8 cellular contexts compared by ENCODE assay signal in the genomic region with DNA sequence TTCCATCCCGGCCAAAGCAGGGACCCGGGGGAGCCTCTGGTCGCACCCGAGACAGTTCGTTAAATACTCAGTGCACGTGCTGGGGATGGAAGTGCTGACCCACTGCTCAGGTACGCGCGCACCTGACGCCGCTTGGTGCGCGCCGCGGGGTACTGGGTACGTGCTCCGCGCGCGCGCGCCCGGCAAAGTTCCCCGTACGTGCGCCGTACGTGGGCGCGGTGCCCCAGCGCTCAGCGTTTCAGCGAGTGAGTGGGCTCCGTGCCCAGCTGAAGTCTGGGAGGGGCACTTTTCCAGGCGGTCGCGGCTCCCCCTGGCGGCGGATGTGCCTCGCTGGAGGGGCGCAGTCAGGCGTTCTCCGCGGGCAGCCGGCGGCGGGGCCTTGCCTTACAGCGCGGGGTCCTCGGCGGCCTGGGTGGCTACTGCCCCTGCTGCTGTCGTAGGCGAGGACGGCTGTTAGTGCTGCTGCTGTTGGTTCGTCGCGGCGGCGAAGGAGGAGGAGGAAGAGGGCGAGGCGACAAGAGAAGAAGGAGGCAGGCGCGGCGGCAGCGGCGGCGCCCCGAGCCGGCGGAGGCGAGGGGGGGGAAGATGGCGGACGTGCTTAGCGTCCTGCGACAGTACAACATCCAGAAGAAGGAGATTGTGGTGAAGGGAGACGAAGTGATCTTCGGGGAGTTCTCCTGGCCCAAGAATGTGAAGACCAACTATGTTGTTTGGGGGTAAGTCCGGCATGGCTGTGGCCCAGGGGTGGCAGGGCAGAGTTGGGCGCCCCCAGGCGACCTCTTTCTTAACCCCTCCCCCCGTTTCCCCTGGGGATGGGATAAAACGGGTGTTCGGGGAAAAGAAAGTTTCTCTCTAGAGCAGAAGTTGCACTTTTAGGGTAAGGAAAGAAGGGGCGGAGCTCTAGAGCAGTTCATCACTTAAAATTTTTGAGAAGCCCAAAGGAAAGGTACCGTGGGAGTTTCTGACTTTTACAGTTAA. TPM values are rescaled to one million over a fixed set of nuclear protein-coding genes. Genes with fewer than 3 reads are reported as not detected.
A peak's percentile ranks its signal among the peaks of the same experiment; 100 is the strongest.
DNase-seq lines count a peak whose midpoint lies in the region; ATAC-seq, FAIRE-seq and TF ChIP-seq lines count a peak whose summit lies in the region.

Gene CDC73, plus strand, starts transcription at position 416 of the 978 bp plus-strand sequence. Its CDS starts 170 bp downstream, at position 586.

- H3K27me3 ChIP-seq in bronchial epithelial cell (ENCODE audit: control insufficient read depth, insufficient read depth, low read length) = no peaks in the 10 kb centered on the region

- H3K4me3 ChIP-seq in AG09309 (ENCODE audit: control insufficient read depth, low read depth, low read length) = peak within 1 kb of the TSS; percentile 90
- H3K4me3 ChIP-seq in WI38 (ENCODE audit: low read depth, low read length) = peak within 1 kb of the TSS; percentile 91
- H3K4me3 ChIP-seq in bronchial epithelial cell (ENCODE audit: low read depth, low read length) = peak within 1 kb of the TSS; percentile 97

- TF ChIP-seq CTCF in AG09309 (IDR thresholded peaks at IDR 0.05; ENCODE audit: control insufficient read depth, insufficient read depth, low read depth, low read length, missing control alignments) = peak; percentile 79
- TF ChIP-seq CTCF in WI38 (IDR thresholded peaks at IDR 0.05; ENCODE audit: low read depth, low read length) = peak; percentile 79
- TF ChIP-seq CTCF in bronchial epithelial cell (IDR thresholded peaks at IDR 0.05; ENCODE audit: insufficient read depth, low read length, severe bottlenecking) = peak; percentile 96

- ATAC-seq in GM18909 (IDR thresholded peaks at IDR 0.05; ENCODE audit: poor library complexity, unreplicated experiment) = peak; percentile 94
- ATAC-seq in HG03175 (IDR thresholded peaks at IDR 0.05; ENCODE audit: unreplicated experiment) = peak; percentile 94

- DNase-seq in AG09309 (ENCODE audit: low read depth) = peak; percentile 84
- DNase-seq in NCI-H2227 treated with DMSO at 0.1 percent for 48 hours (lab: John Stamatoyannopoulos, UW) = peak; percentile 96
- DNase-seq in bronchial epithelial cell (ENCODE audit: low read depth) = peak; percentile 88
- DNase-seq in inferior parietal cortex (ENCODE audit: extremely low spot score) = peak; percentile 97
- DNase-seq in stimulated activated CD4-positive, alpha-beta T cell treated with anti-CD3 and anti-CD28 coated beads, Interleukin-12 subunit alpha, Interleukin-12 subunit beta, amount 100 ng/mL, for 24 hours (ENCODE audit: low read depth in 2 of 2) = peak; percentile 98 to 100

- H3K36me3 ChIP-seq in bronchial epithelial cell (ENCODE audit: control insufficient read depth, insufficient read depth, low read length) = peaks cover 2% of the 10 kb centered on the region

- FAIRE-seq in bronchial epithelial cell (lab: Jason Lieb, UNC) = no peak

RNA-seq across cellular contexts. Expression of gene CDC73, which starts in this region (rescaled TPM):
- 15.3 and 21.0 TPM in 2 replicates for total RNA-seq in bronchial epithelial cell

Comparison
In these comparisons a context has a peak if more than half of its experiments do, and no peak if none do; other contexts are left out.
1. Peak in every context shown above with its lines: DNase-seq, ATAC-seq and H3K4me3 ChIP-seq.